Comparison of ENCODE assay signal across 24 cellular contexts in genomic region chr2:42819160-42819559, GRCh38. TPM values are rescaled to one million over a fixed set of nuclear protein-coding genes. Genes with fewer than 3 reads are reported as not detected.
DNase-seq lines count a peak whose midpoint lies in the region; FAIRE-seq and TF ChIP-seq lines count a peak whose summit lies in the region.
"Had no signal": no experiment of that assay in that cellular context is flagged by ENCODE, and none has a peak within 500 bp of the region (broad histone marks: within the 10 kb centered on the region; RNA-seq: fewer than 3 reads in every experiment).

No MANE protein-coding gene starts in this region.

- no peaks in the 10 kb centered on the region for H3K79me2 ChIP-seq in astrocyte (ENCODE audit: insufficient read depth, low read length)

- H4K20me1 ChIP-seq in astrocyte (ENCODE audit: insufficient read depth, low read length), result no peaks in the 10 kb centered on the region
- H4K20me1 ChIP-seq: BLaER1 treated with 17β-estradiol and CSF1 and Interleukin-3, amounts not matched to agents 10 nM and 100 nM had no signal

- H3K4me3 Mint-ChIP-seq in astrocyte (ENCODE audit: unreplicated experiment), result no peak overlapping the region
- no peak overlapping the region for H3K4me3 Mint-ChIP-seq in osteocyte (ENCODE audit: unreplicated experiment)
- H3K4me3 Mint-ChIP-seq in CD4-positive, alpha-beta memory T cell, result no peak overlapping the region
- H3K4me3 Mint-ChIP-seq: CD8-positive, alpha-beta memory T cell; H9 had no signal

- DNase-seq in LoVo (ENCODE audit: low spot score) (peak; percentile 44), NOMO-1 (lab: John Stamatoyannopoulos, UW; ENCODE audit: unreplicated experiment in 2 of 2) (peak; percentile 87), astrocyte (ENCODE audit: low read depth) (no peak), osteocyte (ENCODE audit: extremely low spot score, unreplicated experiment) (peak; percentile 38), midbrain (lab: John Stamatoyannopoulos, UW) (no peak)
- no peak for DNase-seq in CD4-positive, alpha-beta memory T cell
- no peak for DNase-seq in stimulated activated CD4-positive, alpha-beta T cell treated with anti-CD3 and anti-CD28 coated beads, Interleukin-2, amount 100 ng/mL, for 24 hours
- DNase-seq: CD8-positive, alpha-beta memory T cell; DMS53; EL; H9; IMR-90; Karpas-422; MG63; NCI-H1417 treated with DMSO at 0.1 percent for 48 hours; NCI-H1930; NCI-H2171; NCI-H446 treated with DMSO at 0.1 percent for 48 hours; NCI-H69; PC-9 had no signal

- H3K36me3 Mint-ChIP-seq in astrocyte (ENCODE audit: low read depth, unreplicated experiment) (no peaks in the 10 kb centered on the region), osteocyte (ENCODE audit: unreplicated experiment) (peaks cover 3% of the 10 kb centered on the region)
- no peaks in the 10 kb centered on the region for H3K36me3 Mint-ChIP-seq in CD4-positive, alpha-beta memory T cell
- H3K36me3 Mint-ChIP-seq: CD8-positive, alpha-beta memory T cell had no signal

- no peak overlapping the region for H2AFZ ChIP-seq in astrocyte (ENCODE audit: low read depth, low read length)
- H2AFZ ChIP-seq: PC-9 had no signal

- no peaks in the 10 kb centered on the region for H3K27me3 ChIP-seq in astrocyte (ENCODE audit: insufficient read depth, low read length)
- no peaks in the 10 kb centered on the region for H3K27me3 ChIP-seq in CD4-positive, alpha-beta memory T cell (ENCODE audit: insufficient read depth, low read length)
- H3K27me3 ChIP-seq: MG63, SJSA1 had no signal

- H3K4me2 ChIP-seq in astrocyte (ENCODE audit: low read length), result no peak overlapping the region
- H3K4me2 ChIP-seq: BLaER1 treated with 17β-estradiol and CSF1 and Interleukin-3, amounts not matched to agents 10 nM and 100 nM; PC-9 had no signal

- H3K4me1 Mint-ChIP-seq in astrocyte (ENCODE audit: low read depth, unreplicated experiment) (no peaks in the 10 kb centered on the region), osteocyte (ENCODE audit: unreplicated experiment) (peaks cover 5% of the 10 kb centered on the region)
- no peaks in the 10 kb centered on the region for H3K4me1 Mint-ChIP-seq in CD4-positive, alpha-beta memory T cell
- H3K4me1 Mint-ChIP-seq: CD8-positive, alpha-beta memory T cell had no signal

- H3K4me1 ChIP-seq in astrocyte (ENCODE audit: insufficient read depth, low read length), result no peaks in the 10 kb centered on the region
- no peaks in the 10 kb centered on the region for H3K4me1 ChIP-seq in CD4-positive, alpha-beta memory T cell (ENCODE audit: insufficient read depth, low read length)
- H3K4me1 ChIP-seq: SJSA1 had no signal

- no peak for FAIRE-seq in astrocyte (lab: Jason Lieb, UNC)
- FAIRE-seq: GM12878 had no signal

- peaks cover 7% of the 10 kb centered on the region for H3K9me3 Mint-ChIP-seq in astrocyte (ENCODE audit: unreplicated experiment)
- H3K9me3 Mint-ChIP-seq in osteocyte (ENCODE audit: unreplicated experiment), result peaks cover 7% of the 10 kb centered on the region
- peaks cover 0 to 4% (median 0%) of the 10 kb centered on the region in 8 donors for H3K9me3 Mint-ChIP-seq in CD4-positive, alpha-beta memory T cell

- H3K27me3 Mint-ChIP-seq in astrocyte (ENCODE audit: low read depth, unreplicated experiment), result no peaks in the 10 kb centered on the region
- no peaks in the 10 kb centered on the region for H3K27me3 Mint-ChIP-seq in osteocyte (ENCODE audit: unreplicated experiment)
- no peaks in the 10 kb centered on the region for H3K27me3 Mint-ChIP-seq in CD4-positive, alpha-beta memory T cell

- H3K9ac ChIP-seq in astrocyte (ENCODE audit: low read length), result no peak overlapping the region
- H3K9ac ChIP-seq: BLaER1 treated with 17β-estradiol and CSF1 and Interleukin-3, amounts not matched to agents 10 nM and 100 nM had no signal

- POLR2A ChIA-PET in CD4-positive, alpha-beta memory T cell (lab: Charles Lee; ENCODE audit: partially characterized antibody), result interaction anchor here (1.5 kb wide), 1 partner anchor 8 kb away, joined by 9 read pairs; no protein-coding TSS in a partner anchor

- H3K9me3 ChIP-seq in astrocyte (ENCODE audit: insufficient read depth, low read depth, low read length), result no peaks in the 10 kb centered on the region
- H3K9me3 ChIP-seq in CD4-positive, alpha-beta memory T cell (ENCODE audit: control insufficient read depth in 1 of 2, low read length in 2 of 2), result no peaks in the 10 kb centered on the region

- CTCF ChIA-PET in CD4-positive, alpha-beta memory T cell (lab: Charles Lee; ENCODE audit: partially characterized antibody), result interaction anchor here (5.8 kb wide), 1 partner anchor 10 kb away, joined by 39 read pairs; no protein-coding TSS in a partner anchor

- no peak overlapping the region for H3K4me3 ChIP-seq in astrocyte (ENCODE audit: insufficient read depth, low read depth, low read length)
- no peak overlapping the region for H3K4me3 ChIP-seq in CD4-positive, alpha-beta memory T cell (ENCODE audit: low read length in 2 of 2)
- H3K4me3 ChIP-seq: BLaER1 treated with 17β-estradiol and CSF1 and Interleukin-3, amounts not matched to agents 10 nM and 100 nM; GM12878; MG63; PC-9; SJSA1 had no signal

- H3K36me3 ChIP-seq in astrocyte (ENCODE audit: insufficient read depth, low read length), result no peaks in the 10 kb centered on the region
- no peaks in the 10 kb centered on the region for H3K36me3 ChIP-seq in CD4-positive, alpha-beta memory T cell (ENCODE audit: insufficient read depth, low read length)
- H3K36me3 ChIP-seq: BLaER1 treated with 17β-estradiol and CSF1 and Interleukin-3, amounts not matched to agents 10 nM and 100 nM; MG63; SJSA1 had no signal

- H3K27ac Mint-ChIP-seq in astrocyte (ENCODE audit: unreplicated experiment) (peak overlapping the region; percentile 66), osteocyte (ENCODE audit: unreplicated experiment) (no peak overlapping the region)
- no peak overlapping the region for H3K27ac Mint-ChIP-seq in CD4-positive, alpha-beta memory T cell
- H3K27ac Mint-ChIP-seq: CD8-positive, alpha-beta memory T cell; H9 had no signal

- intact Hi-C loops in CD4-positive, alpha-beta memory T cell (cut with micrococcal nuclease), result no loop called here

- H3K27ac ChIP-seq in astrocyte (ENCODE audit: low read depth, low read length), result no peak overlapping the region
- no peak overlapping the region for H3K27ac ChIP-seq in CD4-positive, alpha-beta memory T cell (ENCODE audit: low read depth, low read length)
- H3K27ac ChIP-seq: BLaER1 treated with 17β-estradiol and CSF1 and Interleukin-3, amounts not matched to agents 10 nM and 100 nM; PC-9; RWPE1; SJSA1 had no signal

- TF ChIP-seq CTCF in astrocyte (IDR thresholded peaks at IDR 0.05; ENCODE audit: insufficient read depth, low read depth, low read length) (no peak), osteocyte (IDR thresholded peaks at IDR 0.05) (no peak)

RNA-seq across cellular contexts. Expression of gene HAAO, which starts 26.8 kb away (rescaled TPM):
- total RNA-seq in astrocyte (1.1 and 1.3 TPM in 2 replicates), osteocyte (0.73 and 1.1 TPM in 2 replicates)
- under 1 TPM in 1 of 2 experiments, not detected in 1; 0.44 TPM for total RNA-seq in CD4-positive, alpha-beta memory T cell
- under 1 TPM in 1 of 2 donors, not detected in 1; 0.21 TPM for polyA plus RNA-seq in CD4-positive, alpha-beta memory T cell
- total RNA-seq: PC-9, SJSA1 had no signal
- polyA plus RNA-seq: CD8-positive, alpha-beta memory T cell had no signal

RNA-seq across cellular contexts. Expression of gene OXER1, which starts 55.2 kb away (rescaled TPM):
- total RNA-seq in astrocyte, result 0.39 and 0.43 TPM in 2 replicates
- not detected in 2 replicates for total RNA-seq in osteocyte
- not detected for total RNA-seq in CD4-positive, alpha-beta memory T cell
- not detected for polyA plus RNA-seq in CD4-positive, alpha-beta memory T cell
- total RNA-seq: IMR-90, PC-9, SJSA1 had no signal
- polyA plus RNA-seq: IMR-90 had no signal

Comparison
In these comparisons a context has a peak if more than half of its experiments do, and no peak if none do; other contexts are left out.
1. DNase-seq: peak in LoVo (single experiment), NOMO-1 (2 of 2) and osteocyte (single experiment); none in astrocyte (single experiment), CD4-positive, alpha-beta memory T cell (0 of 5), stimulated activated CD4-positive, alpha-beta T cell treated with anti-CD3 and anti-CD28 coated beads, Interleukin-2, amount 100 ng/mL, for 24 hours (0 of 2) and midbrain (single experiment).